Comparison of ENCODE assay signal across 9 cellular contexts in the genomic region with DNA sequence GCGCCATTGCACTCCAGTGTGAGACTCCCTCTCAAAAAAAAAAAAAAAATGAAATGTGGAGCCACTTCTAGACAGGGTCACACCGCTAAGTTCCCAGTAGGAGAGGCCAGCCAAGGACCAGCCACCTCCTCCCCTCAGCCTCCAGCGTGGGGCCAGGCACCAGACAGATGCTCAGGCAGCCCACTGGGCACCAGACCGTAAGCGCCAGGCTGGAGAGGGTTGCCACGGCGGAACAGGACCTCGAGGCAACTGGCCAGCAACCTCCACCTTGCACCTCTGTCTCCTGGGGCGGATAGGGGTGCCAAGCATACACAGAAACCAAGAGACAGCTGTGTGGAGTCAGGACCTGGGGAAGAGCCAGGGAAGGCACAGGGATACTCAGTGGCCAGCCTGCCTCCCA.
"Had no signal": no experiment of that assay in that cellular context is flagged by ENCODE, and none has a peak within 500 bp of the region (broad histone marks: within the 10 kb centered on the region; RNA-seq: fewer than 3 reads in every experiment).

No MANE protein-coding gene starts in this region.

- H3K9me3 Mint-ChIP-seq: GM23338, HFFc6 had no signal

- DNase-seq: GM23248, GOT3, H9, HCEC 1CT, HFFc6 had no signal

- H3K4me3 Mint-ChIP-seq: GM23338, H9, HFFc6 had no signal

- H3K9me3 ChIP-seq: HAP-1 had no signal

- H3K27ac Mint-ChIP-seq: GM23338, HFFc6 had no signal

- H3K4me3 ChIP-seq: GM23248, GM23338, HAP-1 had no signal

- ATAC-seq: GM23338, HCT116 had no signal

- H2AFZ ChIP-seq: GM23248, GM23338 had no signal

- H3K4me2 ChIP-seq: GM23338 had no signal

- H3K27ac ChIP-seq: GM23248 had no signal

- H3K9ac ChIP-seq: GM23248 had no signal

- H3K36me3 ChIP-seq: HAP-1 had no signal

- FAIRE-seq: H54 had no signal
